16 cellular contexts compared by ENCODE assay signal in genomic region chr7:2651336-2651735, GRCh38. TPM values are rescaled to one million over a fixed set of nuclear protein-coding genes. Genes with fewer than 3 reads are reported as not detected.
DNase-seq lines count a peak whose midpoint lies in the region; ATAC-seq and TF ChIP-seq lines count a peak whose summit lies in the region.
"Had no signal": no experiment of that assay in that cellular context is flagged by ENCODE, and none has a peak within 500 bp of the region (broad histone marks: within the 10 kb centered on the region; RNA-seq: fewer than 3 reads in every experiment).

No MANE protein-coding gene starts in this region.

- intact Hi-C loops in activated CD4-positive, alpha-beta T cell treated with anti-CD3 and anti-CD28 coated beads for 36 hours (cut with DNase I, micrococcal nuclease): no loop called here
- intact Hi-C loops in sciatic nerve (cut with DNase I): no loop called here
- intact Hi-C loops in sigmoid colon (cut with DNase I): no loop called here

- no peak overlapping the region for H3K27ac Mint-ChIP-seq in activated CD4-positive, alpha-beta T cell treated with anti-CD3 and anti-CD28 coated beads for 36 hours
- H3K27ac Mint-ChIP-seq: activated naive CD8-positive, alpha-beta T cell treated with anti-CD3 and anti-CD28 coated beads, Interleukin-2, amount 10 ng/mL, durations not matched to agents 7 days and 5 days had no signal

- TF ChIP-seq POLR2A in sigmoid colon (IDR thresholded peaks at IDR 0.05): no peak

- no peaks in the 10 kb centered on the region for H3K4me1 ChIP-seq in sigmoid colon
- H3K4me1 ChIP-seq: upper lobe of right lung had no signal

- no peak for TF ChIP-seq CTCF in sigmoid colon (IDR thresholded peaks at IDR 0.05)

- no peaks in the 10 kb centered on the region for H3K4me1 Mint-ChIP-seq in activated CD4-positive, alpha-beta T cell treated with anti-CD3 and anti-CD28 coated beads for 36 hours
- H3K4me1 Mint-ChIP-seq: activated naive CD8-positive, alpha-beta T cell treated with anti-CD3 and anti-CD28 coated beads, Interleukin-2, amount 10 ng/mL, durations not matched to agents 7 days and 5 days had no signal

- H3K27me3 Mint-ChIP-seq in activated CD4-positive, alpha-beta T cell treated with anti-CD3 and anti-CD28 coated beads for 36 hours: no peaks in the 10 kb centered on the region
- H3K27me3 Mint-ChIP-seq: activated naive CD8-positive, alpha-beta T cell treated with anti-CD3 and anti-CD28 coated beads, Interleukin-2, amount 10 ng/mL, durations not matched to agents 7 days and 5 days had no signal

- H3K9me3 Mint-ChIP-seq in activated CD4-positive, alpha-beta T cell treated with anti-CD3 and anti-CD28 coated beads for 36 hours (ENCODE audit: low read depth): no peaks in the 10 kb centered on the region
- H3K9me3 Mint-ChIP-seq: activated naive CD8-positive, alpha-beta T cell treated with anti-CD3 and anti-CD28 coated beads, Interleukin-2, amount 10 ng/mL, durations not matched to agents 7 days and 5 days had no signal

- H3K36me3 Mint-ChIP-seq in activated CD4-positive, alpha-beta T cell treated with anti-CD3 and anti-CD28 coated beads for 36 hours (ENCODE audit: low read depth): no peaks in the 10 kb centered on the region
- H3K36me3 Mint-ChIP-seq: activated naive CD8-positive, alpha-beta T cell treated with anti-CD3 and anti-CD28 coated beads, Interleukin-2, amount 10 ng/mL, durations not matched to agents 7 days and 5 days had no signal

- H3K27ac ChIP-seq in sigmoid colon: no peak overlapping the region
- H3K27ac ChIP-seq: upper lobe of right lung had no signal

- ATAC-seq in activated CD4-positive, alpha-beta T cell treated with anti-CD3 and anti-CD28 coated beads for 36 hours: no peak
- peak; percentile 21 for ATAC-seq in sciatic nerve
- ATAC-seq: upper lobe of right lung had no signal

- CTCF ChIA-PET in activated CD4-positive, alpha-beta T cell treated with anti-CD3 and anti-CD28 coated beads for 36 hours (lab: Charles Lee): interaction anchor here (0.6 kb wide), 2 partner anchors 59 to 239 kb away, joined by 3 read pairs; no protein-coding TSS in a partner anchor

- no peak overlapping the region for H3K4me3 Mint-ChIP-seq in activated CD4-positive, alpha-beta T cell treated with anti-CD3 and anti-CD28 coated beads for 36 hours
- H3K4me3 Mint-ChIP-seq: activated naive CD8-positive, alpha-beta T cell treated with anti-CD3 and anti-CD28 coated beads, Interleukin-2, amount 10 ng/mL, durations not matched to agents 7 days and 5 days had no signal

- no peak for TF ChIP-seq EP300 in sigmoid colon (IDR thresholded peaks at IDR 0.05)

- H3K36me3 ChIP-seq in sigmoid colon: peaks cover 0 to 37% (median 25%) of the 10 kb centered on the region in 4 donors

- 79 to 89% methylated on average over 15 of the region's 15 CpGs for WGBS in sigmoid colon, 2 donors

- POLR2A ChIA-PET in activated CD4-positive, alpha-beta T cell treated with anti-CD3 and anti-CD28 coated beads for 36 hours (lab: Charles Lee): no interaction called here

- H3K4me3 ChIP-seq in sigmoid colon: no peak overlapping the region
- H3K4me3 ChIP-seq: upper lobe of right lung had no signal

- peak; percentile 32 for DNase-seq in activated CD4-positive, alpha-beta T cell treated with anti-CD3 and anti-CD28 coated beads for 36 hours
- DNase-seq in activated CD4-positive, alpha-beta T cell treated with anti-CD3 and anti-CD28 coated beads for 4 hours: no peak
- DNase-seq in NCI-H1694 (lab: John Stamatoyannopoulos, UW): peak; percentile 29
- peak; percentile 26 for DNase-seq in cerebellar cortex (ENCODE audit: low spot score)
- DNase-seq in sciatic nerve (ENCODE audit: low spot score): no peak
- no peak for DNase-seq in sigmoid colon
- no peak for DNase-seq in C1 segment of cervical spinal cord (lab: John Stamatoyannopoulos, UW)
- no peak for DNase-seq in NCI-H2196 treated with DMSO at 0.1 percent for 48 hours (lab: John Stamatoyannopoulos, UW; ENCODE audit: unreplicated experiment)
- DNase-seq: activated CD8-positive, alpha-beta memory T cell treated with anti-CD3 and anti-CD28 coated beads, Interleukin-2, amount 50 U/mL, for 4 hours; activated naive CD8-positive, alpha-beta T cell treated with anti-CD3 and anti-CD28 coated beads, Interleukin-2, amount 10 ng/mL, durations not matched to agents 7 days and 5 days; NCI-H1105; NCI-H526 treated with DMSO at 0.1 percent for 48 hours; occipital lobe; Right ventricle myocardium superior; upper lobe of right lung had no signal

- no peaks in the 10 kb centered on the region for H3K27me3 ChIP-seq in sigmoid colon
- H3K27me3 ChIP-seq: upper lobe of right lung had no signal

- H3K9me3 ChIP-seq in sigmoid colon: no peaks in the 10 kb centered on the region
- H3K9me3 ChIP-seq: upper lobe of right lung had no signal

RNA-seq across cellular contexts. Expression of gene TTYH3, which starts 19.6 kb away (rescaled TPM):
- 10 to 100 TPM; 18.7 to 20.2 TPM for total RNA-seq in activated CD4-positive, alpha-beta T cell treated with anti-CD3 and anti-CD28 coated beads for 36 hours
- total RNA-seq in sciatic nerve: 38.6 TPM
- 10 to 100 TPM; 10.2 to 19.4 (median 13.0) TPM for total RNA-seq in sigmoid colon
- polyA plus RNA-seq in sigmoid colon: 10 to 100 TPM in 2 of 3 donors, 1 to 10 TPM in 1; 5.4 to 41.7 (median 21.3) TPM

RNA-seq across cellular contexts. Expression of gene AMZ1, which starts 36.7 kb away (rescaled TPM):
- total RNA-seq in activated CD4-positive, alpha-beta T cell treated with anti-CD3 and anti-CD28 coated beads for 36 hours: under 1 TPM; 0.14 TPM
- 0.31 TPM for total RNA-seq in sciatic nerve
- total RNA-seq in sigmoid colon: 1 to 10 TPM in 1 of 4 donors, under 1 TPM in 1, not detected in 2; 0.41 to 1.4 TPM
- under 1 TPM in 2 of 3 donors, not detected in 1; under 0.01 to 0.16 TPM for polyA plus RNA-seq in sigmoid colon
- total RNA-seq: HT1080 had no signal

Comparison
In these comparisons a context has a peak if more than half of its experiments do, and no peak if none do; other contexts are left out.
1. DNase-seq: peak in activated CD4-positive, alpha-beta T cell treated with anti-CD3 and anti-CD28 coated beads for 36 hours (single experiment), NCI-H1694 (single experiment) and cerebellar cortex (single experiment); none in activated CD4-positive, alpha-beta T cell treated with anti-CD3 and anti-CD28 coated beads for 4 hours (0 of 2), sciatic nerve (single experiment), sigmoid colon (single experiment), C1 segment of cervical spinal cord (0 of 14) and NCI-H2196 treated with DMSO at 0.1 percent for 48 hours (single experiment).